29 cellular contexts compared by ENCODE assay signal in genomic region chr22:48585916-48586798, GRCh38.
DNase-seq lines count a peak whose midpoint lies in the region; ATAC-seq, FAIRE-seq and TF ChIP-seq lines count a peak whose summit lies in the region.
"Had no signal": no experiment of that assay in that cellular context is flagged by ENCODE, and none has a peak within 500 bp of the region (broad histone marks: within the 10 kb centered on the region; RNA-seq: fewer than 3 reads in every experiment).

No MANE protein-coding gene starts in this region.

- no peaks in the 10 kb centered on the region for H3K79me2 ChIP-seq in GM23338 (replicated peaks; ENCODE audit: insufficient read depth)

- FAIRE-seq in kidney (lab: Jason Lieb, UNC): no peak
- FAIRE-seq: frontal cortex, RCC 7860 had no signal

- no peak for DNase-seq in GM23338 (ENCODE audit: low spot score)
- DNase-seq in NCI-H526 treated with DMSO at 0.1 percent for 48 hours (lab: John Stamatoyannopoulos, UW): peak; percentile 43
- peak; percentile 75 for DNase-seq in kidney
- no peak for DNase-seq in GM03348 (ENCODE audit: low spot score)
- DNase-seq in NCI-H345 treated with DMSO at 0.1 percent for 48 hours (lab: John Stamatoyannopoulos, UW; ENCODE audit: unreplicated experiment): no peak
- no peak for DNase-seq in substantia nigra (lab: John Stamatoyannopoulos, UW)
- DNase-seq: activated CD4-positive, alpha-beta T cell treated with anti-CD3 and anti-CD28 coated beads for 4 hours; DND-41; immature natural killer cell; KG1; mesenchymal stem cell; MM.1S; NCI-H1417; NCI-H2171 treated with DMSO at 0.1 percent for 48 hours; NCI-H82; SJCRH30; stimulated activated naive CD4-positive, alpha-beta T cell; T1000; upper lobe of right lung had no signal

- ATAC-seq in GM23338: peak; percentile 93
- ATAC-seq: activated naive CD4-positive, alpha-beta T cell treated with anti-CD3 and anti-CD28 coated beads, Interleukin-2, amount 50 U/mL, for 72 hours; left lobe of liver; right cardiac atrium; upper lobe of right lung had no signal

- H3K4me3 Mint-ChIP-seq in GM23338: no peak overlapping the region
- H3K4me3 Mint-ChIP-seq: immature natural killer cell, neural crest cell had no signal

- H3K4me3 ChIP-seq in BLaER1 treated with 17β-estradiol and CSF1 and Interleukin-3, amounts not matched to agents 10 nM and 100 nM: peak overlapping the region in 4 of 10 experiments; percentile 5 to 58 (median 41); a peak in 4 of 20 replicates
- H3K4me3 ChIP-seq in GM23338: no peak overlapping the region
- H3K4me3 ChIP-seq in kidney (ENCODE audit: low read length in 2 of 2): no peak overlapping the region
- H3K4me3 ChIP-seq: SJCRH30, smooth muscle cell, suprapubic skin, upper lobe of right lung had no signal

- peaks cover 0 to 86% (median 34%) of the 10 kb centered on the region in 11 experiments; a peak in 17 of 22 replicates for H4K20me1 ChIP-seq in BLaER1 treated with 17β-estradiol and CSF1 and Interleukin-3, amounts not matched to agents 10 nM and 100 nM
- no peaks in the 10 kb centered on the region for H4K20me1 ChIP-seq in GM23338 (replicated peaks; ENCODE audit: insufficient read depth)

- no peaks in the 10 kb centered on the region for H3K9me2 ChIP-seq in GM23338 (ENCODE audit: insufficient read depth)

- H3K27me3 ChIP-seq in BLaER1 treated with 17β-estradiol and CSF1 and Interleukin-3, amounts not matched to agents 10 nM and 100 nM: peaks cover 24 to 54% (median 29%) of the 10 kb centered on the region in 11 experiments
- no peaks in the 10 kb centered on the region for H3K27me3 ChIP-seq in GM23338 (ENCODE audit: insufficient read depth)

- H3K36me3 Mint-ChIP-seq in GM23338 (ENCODE audit: low read depth): no peaks in the 10 kb centered on the region
- H3K36me3 Mint-ChIP-seq: activated naive CD4-positive, alpha-beta T cell treated with anti-CD3 and anti-CD28 coated beads, Interleukin-2, amount 50 U/mL, for 72 hours; immature natural killer cell had no signal

- H3K27me3 Mint-ChIP-seq in GM23338 (ENCODE audit: insufficient read depth, low read depth, poor library complexity): peaks cover 3% of the 10 kb centered on the region

- H3K9me3 ChIP-seq in BLaER1 treated with 17β-estradiol and CSF1 and Interleukin-3, amounts not matched to agents 10 nM and 100 nM (replicated peaks in 1 of 11): peaks cover 0 to 8% (median 0%) of the 10 kb centered on the region in 11 experiments; a peak in 3 of 22 replicates
- H3K9me3 ChIP-seq in kidney (ENCODE audit: control insufficient read depth in 1 of 2, low read length in 2 of 2): peaks cover 0 to 4% of the 10 kb centered on the region in 2 donors
- H3K9me3 ChIP-seq: SJCRH30, suprapubic skin, upper lobe of right lung had no signal

- H3K27ac ChIP-seq in BLaER1 treated with 17β-estradiol and CSF1 and Interleukin-3, amounts not matched to agents 10 nM and 100 nM: no peak overlapping the region; a peak in 1 of 22 replicates
- H3K27ac ChIP-seq in GM23338 (ENCODE audit: low read depth): no peak overlapping the region
- H3K27ac ChIP-seq in kidney (ENCODE audit: low read depth in 2 of 2, low read length in 2 of 2): no peak overlapping the region
- no peak overlapping the region for H3K27ac ChIP-seq in substantia nigra (ENCODE audit: low read depth, low read length, poor library complexity, severe bottlenecking)
- H3K27ac ChIP-seq: SJCRH30, suprapubic skin, upper lobe of right lung, VCaP had no signal

- no peaks in the 10 kb centered on the region for H3K36me3 ChIP-seq in BLaER1 treated with 17β-estradiol and CSF1 and Interleukin-3, amounts not matched to agents 10 nM and 100 nM
- no peaks in the 10 kb centered on the region for H3K36me3 ChIP-seq in GM23338 (ENCODE audit: insufficient read depth)
- no peaks in the 10 kb centered on the region for H3K36me3 ChIP-seq in kidney (ENCODE audit: control insufficient read depth in 1 of 2, insufficient read depth in 2 of 2, low read length in 2 of 2)
- H3K36me3 ChIP-seq: SJCRH30, suprapubic skin, upper lobe of right lung had no signal

- H3K9ac ChIP-seq in BLaER1 treated with 17β-estradiol and CSF1 and Interleukin-3, amounts not matched to agents 10 nM and 100 nM: peak overlapping the region in 3 of 11 experiments; percentile 14 to 39 (median 38); a peak in 3 of 22 replicates
- H3K9ac ChIP-seq in kidney (ENCODE audit: low read length in 2 of 2): no peak overlapping the region

- H3K4me1 ChIP-seq in BLaER1 treated with 17β-estradiol and CSF1 and Interleukin-3, amounts not matched to agents 10 nM and 100 nM: peaks cover 18 to 72% (median 59%) of the 10 kb centered on the region in 10 experiments; a peak in 18 of 20 replicates
- no peaks in the 10 kb centered on the region for H3K4me1 ChIP-seq in GM23338 (ENCODE audit: insufficient read depth)
- no peaks in the 10 kb centered on the region for H3K4me1 ChIP-seq in kidney (ENCODE audit: control insufficient read depth in 1 of 2, insufficient read depth in 1 of 2, low read depth in 1 of 2, low read length in 2 of 2)
- H3K4me1 ChIP-seq: SJCRH30, upper lobe of right lung had no signal

- TF ChIP-seq CTCF in GM23338 (conservative IDR thresholded peaks at IDR 0.05; ENCODE audit: low read depth in 2 of 2): no peak
- no peak for TF ChIP-seq CTCF in kidney (IDR thresholded peaks at IDR 0.05; ENCODE audit: borderline replicate concordance, extremely low read depth, insufficient read depth)

- H3F3A ChIP-seq in GM23338 (replicated peaks; ENCODE audit: low read depth): no peaks in the 10 kb centered on the region

- no peaks in the 10 kb centered on the region; the same call in 2 of the 3 replicates for H3K9me3 Mint-ChIP-seq in GM23338
- H3K9me3 Mint-ChIP-seq: activated naive CD4-positive, alpha-beta T cell treated with anti-CD3 and anti-CD28 coated beads, Interleukin-2, amount 50 U/mL, for 72 hours; immature natural killer cell; neural crest cell had no signal

- intact Hi-C loops in kidney (cut with DNase I): no loop called here

- H3K4me2 ChIP-seq in BLaER1 treated with 17β-estradiol and CSF1 and Interleukin-3, amounts not matched to agents 10 nM and 100 nM: peak overlapping the region; percentile 9 to 91 (median 82); a peak in 19 of 22 replicates
- H3K4me2 ChIP-seq in GM23338: no peak overlapping the region
- H3K4me2 ChIP-seq: smooth muscle cell had no signal

- H3K27ac Mint-ChIP-seq in GM23338: no peak overlapping the region
- H3K27ac Mint-ChIP-seq: activated naive CD4-positive, alpha-beta T cell treated with anti-CD3 and anti-CD28 coated beads, Interleukin-2, amount 50 U/mL, for 72 hours; immature natural killer cell had no signal

- H2AFZ ChIP-seq in GM23338: no peak overlapping the region

- H3K4me1 Mint-ChIP-seq in GM23338: peaks cover 2% of the 10 kb centered on the region; the same call in 1 of the 3 replicates
- H3K4me1 Mint-ChIP-seq: immature natural killer cell had no signal

TF ChIP-seq in GM23338, 12 proteins besides CTCF, POLR2A, EP300 and RAD21 (continues in another document):
- no peak for TF ChIP-seq NANOG (IDR thresholded peaks at IDR 0.05; ENCODE audit: borderline replicate concordance)
- no peak for TF ChIP-seq REST (IDR thresholded peaks at IDR 0.05; ENCODE audit: unreplicated experiment)
- no peak for TF ChIP-seq CREB1 (CRISPR knock-in tag; IDR thresholded peaks at IDR 0.05; ENCODE audit: low read depth)
- TF ChIP-seq STAT1 (IDR thresholded peaks at IDR 0.05; ENCODE audit: unreplicated experiment): no peak
- no peak for TF ChIP-seq EZH2phosphoT487 (IDR thresholded peaks at IDR 0.05; ENCODE audit: unreplicated experiment)
- no peak for TF ChIP-seq EZH2 (IDR thresholded peaks at IDR 0.05; ENCODE audit: low read depth, unreplicated experiment)
- no peak for TF ChIP-seq ZNF114 (CRISPR knock-in tag; IDR thresholded peaks at IDR 0.05)
- TF ChIP-seq ZNF331 (CRISPR knock-in tag; IDR thresholded peaks at IDR 0.05; ENCODE audit: low read depth): no peak
- TF ChIP-seq ETS1 (IDR thresholded peaks at IDR 0.05): no peak
- TF ChIP-seq JUNB (IDR thresholded peaks at IDR 0.05; ENCODE audit: unreplicated experiment): no peak
- TF ChIP-seq POLR2AphosphoS5 (IDR thresholded peaks at IDR 0.05; ENCODE audit: low read depth): no peak

Comparison
In these comparisons a context has a peak if more than half of its experiments do, and no peak if none do; other contexts are left out.
1. DNase-seq: peak in NCI-H526 treated with DMSO at 0.1 percent for 48 hours (single experiment) and kidney (single experiment); none in GM23338 (single experiment), GM03348 (single experiment), NCI-H345 treated with DMSO at 0.1 percent for 48 hours (single experiment) and substantia nigra (0 of 49).